Comparison of ENCODE assay signal across 27 cellular contexts in the genomic region with DNA sequence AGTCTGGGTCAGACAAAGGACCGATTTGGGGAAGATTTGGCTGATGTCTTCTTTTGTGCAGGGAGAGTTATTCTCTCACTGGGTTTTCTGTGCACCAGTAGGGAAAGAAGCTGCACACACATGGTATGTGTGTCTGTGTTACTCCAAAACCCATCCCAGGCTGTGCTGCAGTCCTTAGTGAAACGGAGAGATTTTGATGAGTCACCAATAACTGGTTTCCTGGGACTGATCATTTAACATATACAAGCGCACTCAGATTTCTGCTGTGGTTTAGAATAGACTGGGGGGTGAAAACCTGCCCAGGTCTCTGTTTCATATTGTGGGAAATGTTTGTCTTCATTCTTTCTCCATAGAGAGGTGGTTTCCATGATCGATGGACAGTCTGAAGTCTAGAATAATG.
"Had no signal": no experiment of that assay in that cellular context is flagged by ENCODE, and none has a peak within 500 bp of the region (broad histone marks: within the 10 kb centered on the region; RNA-seq: fewer than 3 reads in every experiment).

No MANE protein-coding gene starts in this region.

- H2AFZ ChIP-seq: neural progenitor cell had no signal

- H3K27me3 ChIP-seq: neural progenitor cell, pancreas, sigmoid colon, spleen, suprapubic skin, tibial artery, upper lobe of right lung had no signal

- DNase-seq: hypothalamus; immature natural killer cell; left ventricle myocardium inferior; mesendoderm; naive B cell; natural killer cell; nephron progenitor cell; pancreas; posterior cingulate gyrus; retina; sigmoid colon; small intestine; spleen; stimulated activated CD4-positive, alpha-beta T cell treated with anti-CD3 and anti-CD28 coated beads, Interleukin-4, amount 100 ng/mL, for 24 hours; stimulated activated naive CD4-positive, alpha-beta T cell; tibial artery; trophoblast cell; upper lobe of right lung had no signal

- ATAC-seq: natural killer cell; pancreas; right cardiac atrium; stimulated activated effector memory CD8-positive, alpha-beta T cell treated with anti-CD3 and anti-CD28 coated beads, Interleukin-12 subunit alpha, Interleukin-12 subunit beta, amount 100 ng/mL, for 72 hours; upper lobe of right lung had no signal

- H3K4me1 ChIP-seq: left ventricle myocardium inferior, neural progenitor cell, pancreas, prostate gland, spleen, suprapubic skin, tibial artery, upper lobe of right lung had no signal

- H3K9ac ChIP-seq: neural progenitor cell had no signal

- H3K4me2 ChIP-seq: neural progenitor cell had no signal

- H3K4me3 ChIP-seq: left ventricle myocardium inferior, lung, neural progenitor cell, pancreas, prostate gland, sigmoid colon, spleen, suprapubic skin, thoracic aorta, tibial artery, upper lobe of right lung had no signal

- H3K9me3 ChIP-seq: left ventricle myocardium inferior, pancreas, prostate gland, sigmoid colon, suprapubic skin, thoracic aorta, tibial artery, upper lobe of right lung had no signal

- FAIRE-seq: islet of Langerhans, pancreas, small intestine, urothelium cell line had no signal

- H3K36me3 ChIP-seq: left ventricle myocardium inferior, neural progenitor cell, pancreas, prostate gland, sigmoid colon, spleen, suprapubic skin, thoracic aorta, tibial artery, upper lobe of right lung had no signal

- H3K27ac ChIP-seq: left ventricle myocardium inferior, neural progenitor cell, pancreas, prostate gland, sigmoid colon, spleen, suprapubic skin, thoracic aorta, tibial artery, upper lobe of right lung had no signal
